ENCODE assay signal across 1 cellular context in genomic region chr1:59296358-59297256, GRCh38.
TF ChIP-seq lines count a peak whose summit lies in the region.

TSS of gene FGGY (plus strand) at chr1:59297094. CDS start at chr1:59321550, 24,456 bp downstream.

TF ChIP-seq in H1, 55 proteins besides CTCF, POLR2A, EP300 and RAD21:
- no peak for TF ChIP-seq BRCA1 (IDR thresholded peaks at IDR 0.05; ENCODE audit: low read depth, low read length)
- peak; percentile 52; the same call in 1 of the 2 replicates for TF ChIP-seq TBP (IDR thresholded peaks at IDR 0.05; ENCODE audit: low read depth, low read length)
- TF ChIP-seq SIN3A (conservative IDR thresholded peaks at IDR 0.05 in 1 of 2, IDR thresholded peaks at IDR 0.05 in 1 of 2; ENCODE audit: low read depth in 1 of 2, low read length in 2 of 2), result 0 out of 4 replicates have a peak, but pooled peaks of 1 of the 2 experiments have one; percentile 40
- TF ChIP-seq RNF2 (IDR thresholded peaks at IDR 0.05; ENCODE audit: borderline replicate concordance, low read depth, low read length, missing control alignments, poor library complexity, severe bottlenecking), result no peak
- TF ChIP-seq CTBP2 (IDR thresholded peaks at IDR 0.05; ENCODE audit: borderline replicate concordance, insufficient read depth, insufficient read length, low read length), result no peak
- TF ChIP-seq BCL11A (IDR thresholded peaks at IDR 0.05; ENCODE audit: low read depth in 2 of 2, low read length in 2 of 2), result no peak
- no peak for TF ChIP-seq NANOG (IDR thresholded peaks at IDR 0.05; ENCODE audit: insufficient read depth, low read depth, low read length, poor library complexity, severe bottlenecking)
- no peak for TF ChIP-seq CBX8 (IDR thresholded peaks at IDR 0.05; ENCODE audit: borderline replicate concordance, low read depth, low read length)
- peak; percentile 12 for TF ChIP-seq TAF7 (optimal IDR thresholded peaks at IDR 0.05; ENCODE audit: borderline replicate concordance, low read depth, low read length)
- TF ChIP-seq PHF8 (conservative IDR thresholded peaks at IDR 0.05; ENCODE audit: low read depth, low read length), result no peak; the same call in 1 of the 2 replicates
- TF ChIP-seq JUN (IDR thresholded peaks at IDR 0.05; ENCODE audit: low read depth, low read length), result no peak
- 0 out of 2 replicates have a peak, but pooled peaks have one; percentile 8 for TF ChIP-seq CREB1 (IDR thresholded peaks at IDR 0.05)
- TF ChIP-seq MAX (IDR thresholded peaks at IDR 0.05), result peak; percentile 61
- TF ChIP-seq MAFK (IDR thresholded peaks at IDR 0.05; ENCODE audit: low read depth, low read length), result no peak
- TF ChIP-seq POLR2AphosphoS5 (IDR thresholded peaks at IDR 0.05; ENCODE audit: low read depth, low read length), result peak; percentile 60; the same call in 1 of the 2 replicates
- 0 out of 2 replicates have a peak, but pooled peaks have one; percentile 34 for TF ChIP-seq YY1 (IDR thresholded peaks at IDR 0.05; ENCODE audit: low read depth, low read length)
- TF ChIP-seq CEBPB (IDR thresholded peaks at IDR 0.05; ENCODE audit: low read depth, low read length), result no peak
- no peak for TF ChIP-seq GTF2F1 (IDR thresholded peaks at IDR 0.05; ENCODE audit: borderline replicate concordance, low read depth, low read length)
- TF ChIP-seq E2F6 (IDR thresholded peaks at IDR 0.05), result peak; percentile 77
- no peak for TF ChIP-seq BACH1 (IDR thresholded peaks at IDR 0.05; ENCODE audit: low read length)
- peak; percentile 96 for TF ChIP-seq ASH2L (IDR thresholded peaks at IDR 0.05; ENCODE audit: low read length)
- no peak for TF ChIP-seq FOSL1 (IDR thresholded peaks at IDR 0.05; ENCODE audit: insufficient read depth, low read depth, low read length)
- no peak for TF ChIP-seq ATF3 (IDR thresholded peaks at IDR 0.05; ENCODE audit: insufficient read depth, low read depth, low read length)
- no peak; the same call in 1 of the 2 replicates for TF ChIP-seq SP4 (IDR thresholded peaks at IDR 0.05; ENCODE audit: low read length)
- TF ChIP-seq SRF (IDR thresholded peaks at IDR 0.05; ENCODE audit: low read depth, low read length), result no peak
- no peak for TF ChIP-seq CBX5 (IDR thresholded peaks at IDR 0.05; ENCODE audit: low read depth, low read length)
- peak; percentile 58 for TF ChIP-seq TAF1 (IDR thresholded peaks at IDR 0.05; ENCODE audit: low read depth, low read length)
- TF ChIP-seq SP1 (IDR thresholded peaks at IDR 0.05; ENCODE audit: low read depth, low read length), result no peak
- peak; percentile 90 for TF ChIP-seq RBBP5 (IDR thresholded peaks at IDR 0.05; ENCODE audit: borderline replicate concordance, low read depth, low read length)
- TF ChIP-seq SUZ12 (IDR thresholded peaks at IDR 0.05; ENCODE audit: low read length), result no peak
- TF ChIP-seq HDAC2 (IDR thresholded peaks at IDR 0.05; ENCODE audit: borderline replicate concordance in 1 of 2, low read depth in 2 of 2, low read length in 2 of 2), result no peak
- TF ChIP-seq NRF1 (IDR thresholded peaks at IDR 0.05; ENCODE audit: low read depth, low read length), result peak; percentile 46
- no peak for TF ChIP-seq POU5F1 (IDR thresholded peaks at IDR 0.05; ENCODE audit: low read depth, low read length)
- TF ChIP-seq TEAD4 (IDR thresholded peaks at IDR 0.05; ENCODE audit: low read depth, low read length), result no peak
- TF ChIP-seq CHD7 (IDR thresholded peaks at IDR 0.05; ENCODE audit: insufficient replicate concordance, low read length), result no peak
- TF ChIP-seq JUND (IDR thresholded peaks at IDR 0.05; ENCODE audit: low read length), result no peak
- TF ChIP-seq KDM4A (IDR thresholded peaks at IDR 0.05; ENCODE audit: low read depth, low read length, severe bottlenecking), result peak; percentile 72
- TF ChIP-seq GABPA (IDR thresholded peaks at IDR 0.05; ENCODE audit: borderline replicate concordance, insufficient read depth, low read length), result no peak
- peak; percentile 39; the same call in 1 of the 2 replicates for TF ChIP-seq USF2 (IDR thresholded peaks at IDR 0.05; ENCODE audit: low read length)
- no peak for TF ChIP-seq KDM1A (IDR thresholded peaks at IDR 0.05; ENCODE audit: borderline replicate concordance, low read length)
- no peak for TF ChIP-seq SP2 (IDR thresholded peaks at IDR 0.05; ENCODE audit: low read length)
- TF ChIP-seq ZNF274 (IDR thresholded peaks at IDR 0.05; ENCODE audit: borderline replicate concordance, extremely low read depth, low read length), result no peak
- TF ChIP-seq SIX5 (IDR thresholded peaks at IDR 0.05; ENCODE audit: low read depth, low read length), result no peak
- no peak for TF ChIP-seq RXRA (IDR thresholded peaks at IDR 0.05; ENCODE audit: insufficient read depth, low read depth, low read length)
- TF ChIP-seq CHD2 (IDR thresholded peaks at IDR 0.05; ENCODE audit: low read length), result no peak
- TF ChIP-seq ATF2 (IDR thresholded peaks at IDR 0.05; ENCODE audit: low read length), result no peak
- no peak for TF ChIP-seq SAP30 (IDR thresholded peaks at IDR 0.05; ENCODE audit: insufficient read depth, insufficient replicate concordance, low read length)
- no peak for TF ChIP-seq RFX5 (IDR thresholded peaks at IDR 0.05; ENCODE audit: borderline replicate concordance, low read depth, low read length)
- TF ChIP-seq KDM5A (IDR thresholded peaks at IDR 0.05; ENCODE audit: low read length), result no peak; the same call in 1 of the 2 replicates
- TF ChIP-seq TCF12 (IDR thresholded peaks at IDR 0.05; ENCODE audit: low read depth, low read length), result no peak
- TF ChIP-seq SIRT6 (IDR thresholded peaks at IDR 0.05; ENCODE audit: low read length), result no peak
- TF ChIP-seq EZH2 (IDR thresholded peaks at IDR 0.05; ENCODE audit: low read depth, low read length, severe bottlenecking), result no peak
